Comparison of ENCODE assay signal across 25 cellular contexts in genomic region chr16:17176199-17176598, GRCh38.
A peak's percentile ranks its signal among the peaks of the same experiment; 100 is the strongest.
DNase-seq lines count a peak whose midpoint lies in the region; ATAC-seq, FAIRE-seq and TF ChIP-seq lines count a peak whose summit lies in the region.
"Had no signal": no experiment of that assay in that cellular context is flagged by ENCODE, and none has a peak within 500 bp of the region (broad histone marks: within the 10 kb centered on the region; RNA-seq: fewer than 3 reads in every experiment).

No MANE protein-coding gene starts in this region.

- no peak for TF ChIP-seq RAD21 in HepG2 (CRISPR knock-in tag; IDR thresholded peaks at IDR 0.05)

- H3K4me1 Mint-ChIP-seq in memory B cell, result peaks cover 15% of the 10 kb centered on the region

- no peaks in the 10 kb centered on the region for H4K20me1 ChIP-seq in HepG2 (ENCODE audit: insufficient read depth, low read length)
- H4K20me1 ChIP-seq in smooth muscle cell (ENCODE audit: low read depth), result peaks cover 9% of the 10 kb centered on the region

- 0 out of 5 replicates have a peak, but pooled peaks cover 0 to 4% of the 10 kb centered on the region in 2 experiments for H3K27me3 ChIP-seq in HepG2 (ENCODE audit: control insufficient read depth in 1 of 2, insufficient read depth in 2 of 2, low read length in 2 of 2)
- H3K27me3 ChIP-seq in right lobe of liver, result no peaks in the 10 kb centered on the region
- no peaks in the 10 kb centered on the region for H3K27me3 ChIP-seq in smooth muscle cell (ENCODE audit: low read depth)
- H3K27me3 ChIP-seq in ovary, result no peaks in the 10 kb centered on the region
- H3K27me3 ChIP-seq: BE2C; BLaER1 treated with 17β-estradiol and CSF1 and Interleukin-3, amounts not matched to agents 10 nM and 100 nM had no signal

- no peak overlapping the region for H3K4me3 Mint-ChIP-seq in memory B cell
- H3K4me3 Mint-ChIP-seq: CD14-positive monocyte; CD4-positive, alpha-beta T cell; CD8-positive, alpha-beta memory T cell; GM23338; H9 had no signal

- no peak overlapping the region for H2AFZ ChIP-seq in HepG2 (ENCODE audit: low read length)
- no peak overlapping the region for H2AFZ ChIP-seq in smooth muscle cell (ENCODE audit: low read depth)
- H2AFZ ChIP-seq: GM23338 had no signal

- no peak for TF ChIP-seq CTCF in HepG2 (CRISPR knock-in tag; IDR thresholded peaks at IDR 0.05)
- no peak for TF ChIP-seq CTCF in right lobe of liver (IDR thresholded peaks at IDR 0.05)
- no peak for TF ChIP-seq CTCF in smooth muscle cell (IDR thresholded peaks at IDR 0.05; ENCODE audit: borderline replicate concordance, insufficient read depth, poor library complexity, severe bottlenecking)
- no peak for TF ChIP-seq CTCF in ovary (IDR thresholded peaks at IDR 0.05)

- H3K27me3 Mint-ChIP-seq in memory B cell, result no peaks in the 10 kb centered on the region
- H3K27me3 Mint-ChIP-seq: CD4-positive, alpha-beta T cell; CD8-positive, alpha-beta memory T cell had no signal

- no peak overlapping the region for H3K27ac ChIP-seq in HepG2 (ENCODE audit: extremely low read length, insufficient read depth, low read length)
- H3K27ac ChIP-seq in right lobe of liver, result no peak overlapping the region
- peak overlapping the region; percentile 78 for H3K27ac ChIP-seq in smooth muscle cell (ENCODE audit: low read depth)
- H3K27ac ChIP-seq in ovary, result no peak overlapping the region
- H3K27ac ChIP-seq: 22Rv1 had no signal

- H3K9ac ChIP-seq in HepG2 (ENCODE audit: insufficient read depth, low read depth, low read length), result no peak overlapping the region
- no peak overlapping the region for H3K9ac ChIP-seq in smooth muscle cell (ENCODE audit: low read depth)
- H3K9ac ChIP-seq: BLaER1 treated with 17β-estradiol and CSF1 and Interleukin-3, amounts not matched to agents 10 nM and 100 nM had no signal

- peaks cover 1% of the 10 kb centered on the region for H3K9me3 Mint-ChIP-seq in memory B cell
- H3K9me3 Mint-ChIP-seq: CD4-positive, alpha-beta T cell; CD8-positive, alpha-beta memory T cell; GM23338; H9 had no signal

- H3K4me3 ChIP-seq in HepG2 (replicated peaks in 1 of 3; ENCODE audit: insufficient read depth in 1 of 3, low read depth in 2 of 3, low read length in 3 of 3), result no peak overlapping the region
- H3K4me3 ChIP-seq in right lobe of liver, result no peak overlapping the region
- no peak overlapping the region for H3K4me3 ChIP-seq in smooth muscle cell
- H3K4me3 ChIP-seq in ovary, result no peak overlapping the region
- H3K4me3 ChIP-seq: BLaER1 treated with 17β-estradiol and CSF1 and Interleukin-3, amounts not matched to agents 10 nM and 100 nM; GM12878; GM23338 had no signal

- POLR2A ChIA-PET in HepG2 (lab: Yijun Ruan, JAX), result no interaction called here

- H3K27ac Mint-ChIP-seq in memory B cell, result peak overlapping the region; percentile 14
- H3K27ac Mint-ChIP-seq: CD4-positive, alpha-beta T cell; H9 had no signal

- in situ Hi-C loops in HepG2 (cut with HindIII; ENCODE audit: extremely low pct_ligation_motif_present, low pct_unique_long_range_greater_than_20kb), result no loop called here

- intact Hi-C loops in HepG2 (cut with micrococcal nuclease; ENCODE audit: unreplicated experiment), result no loop called here
- intact Hi-C loops in right lobe of liver (cut with DNase I), result no loop called here
- intact Hi-C loops in ovary (cut with DNase I), result no loop called here

- peaks cover 12% of the 10 kb centered on the region for H3F3A ChIP-seq in smooth muscle cell (ENCODE audit: low read depth)

- FAIRE-seq in HepG2 (lab: Jason Lieb, UNC), result no peak
- FAIRE-seq: A204.1, D721Med, GM12878, GM18507 had no signal

- WGBS in HepG2 (ENCODE audit: low lambda C conversion rate), result 12% methylated on average over 6 of the region's 6 CpGs
- 98% methylated on average over 4 of the region's 6 CpGs for WGBS in right lobe of liver (ENCODE audit: insufficient coverage, low coverage, low lambda C conversion rate, missing lambda C conversion rate)
- WGBS in smooth muscle cell (ENCODE audit: low lambda C conversion rate), result 95% methylated on average over 6 of the region's 6 CpGs
- 88 to 96% (median 89%) methylated on average over 6 of the region's 6 CpGs for WGBS in ovary, 3 donors

- CTCF ChIA-PET in HepG2 (lab: Yijun Ruan, JAX; ENCODE audit: low intra/inter-chr PET ratio, low total read pairs), result no interaction called here

- no peaks in the 10 kb centered on the region for H3K4me1 ChIP-seq in HepG2 (ENCODE audit: insufficient read depth, low read length)
- peaks cover 0 to 28% (median 15%) of the 10 kb centered on the region in 4 donors for H3K4me1 ChIP-seq in right lobe of liver
- H3K4me1 ChIP-seq in smooth muscle cell (ENCODE audit: low read depth), result peaks cover 10% of the 10 kb centered on the region
- no peaks in the 10 kb centered on the region for H3K4me1 ChIP-seq in ovary (ENCODE audit: insufficient read depth)
- H3K4me1 ChIP-seq: BE2C had no signal

- TF ChIP-seq EP300 in HepG2 (IDR thresholded peaks at IDR 0.05; ENCODE audit: low read depth in 2 of 2, low read length in 2 of 2), result no peak
- TF ChIP-seq EP300 in HepG2 (CRISPR knock-in tag; IDR thresholded peaks at IDR 0.05; ENCODE audit: borderline replicate concordance), result no peak
- no peak for TF ChIP-seq EP300 in ovary (IDR thresholded peaks at IDR 0.05)

- no peak for ATAC-seq in HepG2
- no peak for ATAC-seq in right lobe of liver
- no peak for ATAC-seq in memory B cell (ENCODE audit: low read depth)
- ATAC-seq in HG02571 (IDR thresholded peaks at IDR 0.05; ENCODE audit: unreplicated experiment), result no peak
- ATAC-seq: GM12878, GM23338, HCT116 had no signal

- no TSS peak for BruUV-seq in HepG2 (replicated peaks; lab: Mats Ljungman, UMichigan)

- H3K36me3 ChIP-seq in HepG2 (replicated peaks in 1 of 2; ENCODE audit: control insufficient read depth in 1 of 2, insufficient read depth in 2 of 2, low read length in 2 of 2) (no peaks in the 10 kb centered on the region), right lobe of liver (no peaks in the 10 kb centered on the region), smooth muscle cell (ENCODE audit: low read depth) (no peaks in the 10 kb centered on the region), ovary (no peaks in the 10 kb centered on the region)
- H3K36me3 ChIP-seq: BE2C had no signal

- TF ChIP-seq POLR2A in HepG2 (IDR thresholded peaks at IDR 0.05; ENCODE audit: insufficient read depth in 1 of 2, low read depth in 2 of 2, low read length in 2 of 2), result no peak
- TF ChIP-seq POLR2A in right lobe of liver (IDR thresholded peaks at IDR 0.05), result no peak
- TF ChIP-seq POLR2A in ovary (IDR thresholded peaks at IDR 0.05), result no peak

- H3K79me2 ChIP-seq in HepG2 (ENCODE audit: insufficient read depth, low read length) (no peaks in the 10 kb centered on the region), smooth muscle cell (ENCODE audit: low read depth) (no peaks in the 10 kb centered on the region)

- H3K4me2 ChIP-seq in HepG2 (ENCODE audit: low read depth, low read length) (no peak overlapping the region), smooth muscle cell (no peak overlapping the region)
- H3K4me2 ChIP-seq: BLaER1 treated with 17β-estradiol and CSF1 and Interleukin-3, amounts not matched to agents 10 nM and 100 nM; GM23338 had no signal

- H3K36me3 Mint-ChIP-seq in memory B cell, result peaks cover 15% of the 10 kb centered on the region

- DNase-seq in HepG2 (ENCODE audit: low spot score) (no peak), right lobe of liver (no peak), memory B cell (ENCODE audit: low spot score in 2 of 2) (no peak), smooth muscle cell (lab: John Stamatoyannopoulos, UW; ENCODE audit: unreplicated experiment) (no peak), ovary (no peak)
- DNase-seq: ACHN; AML-193; BE2C; CD4-positive, alpha-beta T cell; CD8-positive, alpha-beta memory T cell; DMS 273 treated with DMSO at 0.1 percent for 48 hours; DMS79; EL; GDM1; H9 had no signal

- H3K9me3 ChIP-seq in HepG2 (ENCODE audit: low read length), result no peaks in the 10 kb centered on the region
- H3K9me3 ChIP-seq in right lobe of liver, result no peaks in the 10 kb centered on the region
- H3K9me3 ChIP-seq in smooth muscle cell (replicated peaks; ENCODE audit: low read depth), result no peaks in the 10 kb centered on the region
- no peaks in the 10 kb centered on the region for H3K9me3 ChIP-seq in ovary
- H3K9me3 ChIP-seq: BE2C had no signal

TF ChIP-seq in HepG2, 621 proteins besides CTCF, POLR2A, EP300 and RAD21 (continues in another document):
- no peak for TF ChIP-seq NFE2L1 (CRISPR knock-in tag; IDR thresholded peaks at IDR 0.05; ENCODE audit: borderline replicate concordance)
- TF ChIP-seq, protein P1, sequence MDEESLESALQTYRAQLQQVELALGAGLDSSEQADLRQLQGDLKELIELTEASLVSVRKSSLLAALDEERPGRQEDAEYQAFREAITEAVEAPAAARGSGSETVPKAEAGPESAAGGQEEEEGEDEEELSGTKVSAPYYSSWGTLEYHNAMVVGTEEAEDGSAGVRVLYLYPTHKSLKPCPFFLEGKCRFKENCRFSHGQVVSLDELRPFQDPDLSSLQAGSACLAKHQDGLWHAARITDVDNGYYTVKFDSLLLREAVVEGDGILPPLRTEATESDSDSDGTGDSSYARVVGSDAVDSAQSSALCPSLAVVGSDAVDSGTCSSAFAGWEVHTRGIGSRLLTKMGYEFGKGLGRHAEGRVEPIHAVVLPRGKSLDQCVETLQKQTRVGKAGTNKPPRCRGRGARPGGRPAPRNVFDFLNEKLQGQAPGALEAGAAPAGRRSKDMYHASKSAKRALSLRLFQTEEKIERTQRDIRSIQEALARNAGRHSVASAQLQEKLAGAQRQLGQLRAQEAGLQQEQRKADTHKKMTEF (CRISPR knock-in tag; IDR thresholded peaks at IDR 0.05), result no peak
- no peak for TF ChIP-seq FOXP1 (IDR thresholded peaks at IDR 0.05)
- no peak for TF ChIP-seq FOXP1 (CRISPR knock-in tag; IDR thresholded peaks at IDR 0.05)
- TF ChIP-seq, protein P2, sequence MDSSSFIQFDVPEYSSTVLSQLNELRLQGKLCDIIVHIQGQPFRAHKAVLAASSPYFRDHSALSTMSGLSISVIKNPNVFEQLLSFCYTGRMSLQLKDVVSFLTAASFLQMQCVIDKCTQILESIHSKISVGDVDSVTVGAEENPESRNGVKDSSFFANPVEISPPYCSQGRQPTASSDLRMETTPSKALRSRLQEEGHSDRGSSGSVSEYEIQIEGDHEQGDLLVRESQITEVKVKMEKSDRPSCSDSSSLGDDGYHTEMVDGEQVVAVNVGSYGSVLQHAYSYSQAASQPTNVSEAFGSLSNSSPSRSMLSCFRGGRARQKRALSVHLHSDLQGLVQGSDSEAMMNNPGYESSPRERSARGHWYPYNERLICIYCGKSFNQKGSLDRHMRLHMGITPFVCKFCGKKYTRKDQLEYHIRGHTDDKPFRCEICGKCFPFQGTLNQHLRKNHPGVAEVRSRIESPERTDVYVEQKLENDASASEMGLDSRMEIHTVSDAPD (CRISPR knock-in tag; IDR thresholded peaks at IDR 0.05), result no peak
